In genomic region chr11:75105967-75106681, GRCh38 we compare ENCODE assay signal across 18 cellular contexts. TPM values are rescaled to one million over a fixed set of nuclear protein-coding genes. Genes with fewer than 3 reads are reported as not detected.
"Had no signal": no experiment of that assay in that cellular context is flagged by ENCODE, and none has a peak within 500 bp of the region (broad histone marks: within the 10 kb centered on the region; RNA-seq: fewer than 3 reads in every experiment).

No MANE protein-coding gene starts in this region.

RNA-seq across cellular contexts. Expression of gene OR2AT4, which starts 9.4 kb away (rescaled TPM):
- total RNA-seq: kidney epithelial cell, left ventricle myocardium inferior, lower leg skin, lung, mesothelial cell of epicardium, mononuclear cell, natural killer cell, occipital lobe, osteocyte, posterior vena cava, psoas muscle, sigmoid colon, skeletal muscle tissue, smooth muscle cell, temporal lobe, ureter, uterus had no signal
- polyA plus RNA-seq: hepatocyte, lung, psoas muscle, sigmoid colon, smooth muscle cell had no signal

RNA-seq across cellular contexts. Expression of gene SLCO2B1, which starts 44.8 kb away (rescaled TPM):
- total RNA-seq: mesothelial cell of epicardium, mononuclear cell, natural killer cell, smooth muscle cell had no signal
